16 cellular contexts compared by ENCODE assay signal in the genomic region with DNA sequence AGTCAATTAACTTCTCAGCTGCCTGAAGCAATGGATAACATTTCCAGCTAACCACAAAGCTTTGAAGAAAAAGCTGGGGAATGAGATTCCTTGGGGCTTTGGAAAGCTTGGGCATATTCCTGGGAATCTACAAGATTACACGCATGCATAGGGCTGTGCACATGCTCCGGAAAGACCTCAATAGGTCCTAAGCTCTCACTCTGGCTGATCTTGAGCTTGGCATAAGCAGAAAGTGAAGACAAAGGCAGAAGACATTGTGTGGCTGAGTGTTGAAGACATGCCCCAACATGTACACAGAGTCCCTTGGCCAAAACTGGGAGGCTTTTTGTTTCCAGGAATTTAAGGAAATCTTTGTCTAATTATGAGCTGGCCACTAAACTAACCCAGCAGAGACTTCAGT. TPM values are rescaled to one million over a fixed set of nuclear protein-coding genes. Genes with fewer than 3 reads are reported as not detected.
A peak's percentile ranks its signal among the peaks of the same experiment; 100 is the strongest.
DNase-seq lines count a peak whose midpoint lies in the region; ATAC-seq, FAIRE-seq and TF ChIP-seq lines count a peak whose summit lies in the region.
"Had no signal": no experiment of that assay in that cellular context is flagged by ENCODE, and none has a peak within 500 bp of the region (broad histone marks: within the 10 kb centered on the region; RNA-seq: fewer than 3 reads in every experiment).

No MANE protein-coding gene starts in this region.

- DNase-seq in A549 (ENCODE audit: low read depth in 1 of 2, low spot score in 1 of 2) = no peak
- DNase-seq in HAP-1 (ENCODE audit: low spot score in 2 of 2) = peak; percentile 68 to 82
- DNase-seq in mammary epithelial cell = peak; percentile 74
- peak; percentile 13 for DNase-seq in iris pigment epithelial cell (ENCODE audit: low read depth)
- DNase-seq in NCI-H2107 treated with DMSO at 0.1 percent for 48 hours (lab: John Stamatoyannopoulos, UW; ENCODE audit: unreplicated experiment) = no peak
- no peak for DNase-seq in NOMO-1 (lab: John Stamatoyannopoulos, UW; ENCODE audit: unreplicated experiment in 2 of 2)
- DNase-seq in MG63 = no peak
- no peak for DNase-seq in GDM1 (lab: John Stamatoyannopoulos, UW)
- DNase-seq: activated CD4-positive, alpha-beta T cell treated with anti-CD3 and anti-CD28 coated beads for 1 hour; activated T-cell treated with anti-CD3 and anti-CD28 coated beads, Interleukin-2, amount 50 U/mL, for 72 hours; aorta; effector memory CD4-positive, alpha-beta T cell; midbrain; NCI-H187; stimulated activated CD4-positive, alpha-beta T cell treated with anti-CD3 and anti-CD28 coated beads, Interleukin-4, amount 100 ng/mL, for 1 hour; stimulated activated naive B cell treated with anti-CD40 and anti-IgM and Interleukin-4, amounts not matched to agents 10 μg/mL and 1 μg/mL and 100 μg/mL, for 72 hours had no signal

- H3K9ac ChIP-seq in mammary epithelial cell (ENCODE audit: insufficient read depth, low read length) = no peak overlapping the region

- POLR2A ChIA-PET in A549 (lab: Yijun Ruan, JAX) = no interaction called here

- TF ChIP-seq RAD21 in A549 (conservative IDR thresholded peaks at IDR 0.05 in 1 of 2, IDR thresholded peaks at IDR 0.05 in 1 of 2) = no peak

- ATAC-seq in A549 = no peak
- ATAC-seq: activated T-cell treated with anti-CD3 and anti-CD28 coated beads, Interleukin-2, amount 50 U/mL, for 72 hours; stimulated activated naive B cell treated with anti-CD40 and anti-IgM and Interleukin-4, amounts not matched to agents 10 μg/mL and 1 μg/mL and 100 μg/mL, for 72 hours had no signal

- peak overlapping the region; percentile 82 for H2AFZ ChIP-seq in mammary epithelial cell (ENCODE audit: low read depth, low read length)

- H3K27me3 ChIP-seq in HAP-1 (ENCODE audit: low read depth) = no peaks in the 10 kb centered on the region
- no peaks in the 10 kb centered on the region for H3K27me3 ChIP-seq in mammary epithelial cell (ENCODE audit: insufficient read depth, low read length)
- no peaks in the 10 kb centered on the region for H3K27me3 ChIP-seq in MG63

- no TSS peak for BruUV-seq in mammary epithelial cell (replicated peaks; lab: Mats Ljungman, UMichigan)

- H3K4me2 ChIP-seq in A549 = no peak overlapping the region
- peak overlapping the region; percentile 66 for H3K4me2 ChIP-seq in mammary epithelial cell (ENCODE audit: insufficient read depth, low read depth, low read length)

- H3K4me3 ChIP-seq in A549 (no peak overlapping the region), HAP-1 (no peak overlapping the region), mammary epithelial cell (replicated peaks in 1 of 3; ENCODE audit: insufficient read depth in 1 of 3, low read depth in 2 of 3, low read length in 3 of 3) (no peak overlapping the region), MG63 (no peak overlapping the region)

- no peak for FAIRE-seq in A549 (lab: Jason Lieb, UNC)

- H3K9me3 ChIP-seq in A549 (no peaks in the 10 kb centered on the region), HAP-1 (no peaks in the 10 kb centered on the region), mammary epithelial cell (replicated peaks; ENCODE audit: insufficient read depth, low read length) (no peaks in the 10 kb centered on the region), MG63 (no peaks in the 10 kb centered on the region)

- TF ChIP-seq EP300 in A549 (IDR thresholded peaks at IDR 0.05) = no peak

- TF ChIP-seq POLR2A in A549 (IDR thresholded peaks at IDR 0.05; ENCODE audit: low read length) = no peak

- 94% methylated on average over 2 of the region's 2 CpGs for WGBS in A549 (ENCODE audit: missing lambda C conversion rate)
- 0% methylated on average over 2 of the region's 2 CpGs for WGBS in mammary epithelial cell (ENCODE audit: low coverage, missing lambda C conversion rate)

- CTCF ChIA-PET in A549 (lab: Yijun Ruan, JAX) = interaction anchor here (0.6 to 1.1 kb wide), 2 partner anchors 438 to 1353 kb away, joined by 3 read pairs; no protein-coding TSS in a partner anchor
- CTCF ChIA-PET in mammary epithelial cell (lab: Charles Lee; ENCODE audit: low non-redundant PET) = interaction anchor here (0.5 kb wide), 1 partner anchor 1680 kb away, joined by 3 read pairs; no protein-coding TSS in a partner anchor

- H3K36me3 ChIP-seq in HAP-1 (replicated peaks) = no peaks in the 10 kb centered on the region
- no peaks in the 10 kb centered on the region for H3K36me3 ChIP-seq in mammary epithelial cell (ENCODE audit: insufficient read depth, low read length)
- no peaks in the 10 kb centered on the region for H3K36me3 ChIP-seq in MG63

- H3K27ac ChIP-seq in A549 (peak overlapping the region; percentile 27 to 46; a peak in 4 of 6 replicates), mammary epithelial cell (ENCODE audit: insufficient read depth, low read depth, low read length) (peak overlapping the region; percentile 49)

- H4K20me1 ChIP-seq in mammary epithelial cell (ENCODE audit: insufficient read depth, low read length) = no peaks in the 10 kb centered on the region

- dilution Hi-C loops in mammary epithelial cell (cut with HindIII; ENCODE audit: low sequenced_read_pairs) = no loop called here

- no peaks in the 10 kb centered on the region for H3K79me2 ChIP-seq in mammary epithelial cell (ENCODE audit: insufficient read depth, low read length)

- TF ChIP-seq CTCF in A549 (IDR thresholded peaks at IDR 0.05) = no peak
- TF ChIP-seq CTCF in mammary epithelial cell (conservative IDR thresholded peaks at IDR 0.05 in 1 of 2, IDR thresholded peaks at IDR 0.05 in 1 of 2; ENCODE audit: extremely low read depth in 1 of 2, insufficient read depth in 1 of 2, low read depth in 1 of 2, low read length in 2 of 2) = no peak

- intact Hi-C loops in mammary epithelial cell (cut with micrococcal nuclease) = no loop called here

- in situ Hi-C loops in HAP-1 (cut with MboI; ENCODE audit: low sequenced_read_pairs) = no loop called here
- in situ Hi-C loops in mammary epithelial cell (cut with MboI; ENCODE audit: low sequenced_read_pairs in 2 of 2) = no loop called here

- H3K4me1 ChIP-seq in A549 (no peaks in the 10 kb centered on the region), HAP-1 (peaks cover 15% of the 10 kb centered on the region), mammary epithelial cell (ENCODE audit: insufficient read depth, low read length) (peaks cover 22% of the 10 kb centered on the region)

TF ChIP-seq in A549, 52 proteins besides CTCF, POLR2A, EP300 and RAD21:
- TF ChIP-seq RFX5 (IDR thresholded peaks at IDR 0.05) = no peak
- no peak for TF ChIP-seq FOSB (CRISPR knock-in tag; IDR thresholded peaks at IDR 0.05)
- no peak for TF ChIP-seq HOXB5 (CRISPR knock-in tag; IDR thresholded peaks at IDR 0.05)
- TF ChIP-seq, protein P1, sequence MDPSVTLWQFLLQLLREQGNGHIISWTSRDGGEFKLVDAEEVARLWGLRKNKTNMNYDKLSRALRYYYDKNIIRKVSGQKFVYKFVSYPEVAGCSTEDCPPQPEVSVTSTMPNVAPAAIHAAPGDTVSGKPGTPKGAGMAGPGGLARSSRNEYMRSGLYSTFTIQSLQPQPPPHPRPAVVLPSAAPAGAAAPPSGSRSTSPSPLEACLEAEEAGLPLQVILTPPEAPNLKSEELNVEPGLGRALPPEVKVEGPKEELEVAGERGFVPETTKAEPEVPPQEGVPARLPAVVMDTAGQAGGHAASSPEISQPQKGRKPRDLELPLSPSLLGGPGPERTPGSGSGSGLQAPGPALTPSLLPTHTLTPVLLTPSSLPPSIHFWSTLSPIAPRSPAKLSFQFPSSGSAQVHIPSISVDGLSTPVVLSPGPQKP (IDR thresholded peaks at IDR 0.05; ENCODE audit: low read depth, low read length) = no peak
- TF ChIP-seq ZFP36 (IDR thresholded peaks at IDR 0.05; ENCODE audit: borderline replicate concordance, partially characterized antibody) = no peak
- no peak for TF ChIP-seq HDAC2 (IDR thresholded peaks at IDR 0.05)
- no peak for TF ChIP-seq GATA3 (IDR thresholded peaks at IDR 0.05; ENCODE audit: borderline replicate concordance)
- TF ChIP-seq ZNF302 (CRISPR knock-in tag; IDR thresholded peaks at IDR 0.05) = no peak

RNA-seq across cellular contexts. Expression of a gene that starts 31.2 kb away (rescaled TPM):
- 12.8 and 14.3 TPM in 2 replicates for polyA plus RNA-seq in A549 (2011; rRNA removed)
- polyA plus RNA-seq in A549 (2012; cell fraction: cytosol; rRNA removed) = 3.2 and 3.3 TPM in 2 replicates
- 1.1 and 2.5 TPM in 2 replicates for polyA plus RNA-seq in A549 (2012; cell fraction: nucleus; rRNA removed)
- polyA plus RNA-seq in A549 (2017; fragmentation: RNase III; extraction: RNeasy Plus Mini Kit Qiagen cat#74134 plus additional on column Dnase treatment) = 6.0 to 7.2 TPM (median 6.7 TPM) in 3 replicates
- 5.0 and 5.7 TPM in 2 replicates for polyA minus RNA-seq in A549 (2011; rRNA and poly(A)+ RNA removed)
- total RNA-seq in mammary epithelial cell = 10 to 100 TPM; 10.1 to 19.0 TPM
- 10.6 TPM for polyA plus RNA-seq in mammary epithelial cell
- 8.3 TPM for polyA minus RNA-seq in mammary epithelial cell
- total RNA-seq in MG63 (2014; rRNA removed; shearing (Covaris generic); ENCODE audit: low replicate concordance) = 6.0 and 8.9 TPM in 2 replicates

RNA-seq across cellular contexts. Expression of a gene that starts 31.4 kb away (rescaled TPM):
- polyA plus RNA-seq in A549 (2011; rRNA removed) (132 and 163 TPM in 2 replicates), A549 (2017; fragmentation: RNase III; extraction: RNeasy Plus Mini Kit Qiagen cat#74134 plus additional on column Dnase treatment) (92.2 to 118 TPM (median 109 TPM) in 3 replicates), mammary epithelial cell (64.5 TPM)
- 68.2 and 69.1 TPM in 2 replicates for polyA plus RNA-seq in A549 (2012; cell fraction: cytosol; rRNA removed)
- polyA plus RNA-seq in A549 (2012; cell fraction: nucleus; rRNA removed) = 18.5 and 30.8 TPM in 2 replicates
- 20.5 and 22.8 TPM in 2 replicates for polyA minus RNA-seq in A549 (2011; rRNA and poly(A)+ RNA removed)
- total RNA-seq in mammary epithelial cell = 10 to 100 TPM; 44.3 to 69.0 TPM
- polyA minus RNA-seq in mammary epithelial cell = 13.8 TPM
- 124 and 133 TPM in 2 replicates for total RNA-seq in MG63 (2014; rRNA removed; shearing (Covaris generic); ENCODE audit: low replicate concordance)

Comparison
In these comparisons a context has a peak if more than half of its experiments do, and no peak if none do; other contexts are left out.
1. DNase-seq: peak in HAP-1 (2 of 2), mammary epithelial cell (single experiment) and iris pigment epithelial cell (single experiment); none in A549 (0 of 2), NCI-H2107 treated with DMSO at 0.1 percent for 48 hours (single experiment), NOMO-1 (0 of 2), MG63 (single experiment) and GDM1 (single experiment).